Comparison of ENCODE assay signal across 2 cellular contexts in genomic region chr20:10747019-10747418, GRCh38.
TF ChIP-seq lines count a peak whose summit lies in the region.

No MANE protein-coding gene starts in this region.

TF ChIP-seq in GM23338, 12 proteins besides CTCF, POLR2A, EP300 and RAD21 (continued from another document):
- TF ChIP-seq ZNF462 (CRISPR knock-in tag; IDR thresholded peaks at IDR 0.05) (no peak), EZH2 (IDR thresholded peaks at IDR 0.05; ENCODE audit: low read depth, unreplicated experiment) (no peak), STAT1 (IDR thresholded peaks at IDR 0.05; ENCODE audit: unreplicated experiment) (no peak), POLR2AphosphoS5 (IDR thresholded peaks at IDR 0.05; ENCODE audit: low read depth) (no peak), ZNF114 (CRISPR knock-in tag; IDR thresholded peaks at IDR 0.05) (no peak), JUNB (IDR thresholded peaks at IDR 0.05; ENCODE audit: unreplicated experiment) (no peak), REST (IDR thresholded peaks at IDR 0.05; ENCODE audit: unreplicated experiment) (no peak), ZNF331 (CRISPR knock-in tag; IDR thresholded peaks at IDR 0.05; ENCODE audit: low read depth) (no peak), ETS1 (IDR thresholded peaks at IDR 0.05) (no peak), NANOG (IDR thresholded peaks at IDR 0.05; ENCODE audit: borderline replicate concordance) (no peak)
TF ChIP-seq in GM23338: peak in this region for 0.

TF ChIP-seq in endothelial cell of umbilical vein, 7 proteins besides CTCF, POLR2A, EP300 and RAD21 (continued from another document):
- TF ChIP-seq MYC (IDR thresholded peaks at IDR 0.05; ENCODE audit: low read depth, low read length): no peak
- no peak for TF ChIP-seq GATA2 (IDR thresholded peaks at IDR 0.05; ENCODE audit: insufficient read depth, insufficient read length, low read depth, low read length)
- TF ChIP-seq JUN (IDR thresholded peaks at IDR 0.05; ENCODE audit: borderline replicate concordance, insufficient read depth, insufficient read length, low read depth): no peak
